ENCODE assay signal across 1 cellular context in the genomic region with DNA sequence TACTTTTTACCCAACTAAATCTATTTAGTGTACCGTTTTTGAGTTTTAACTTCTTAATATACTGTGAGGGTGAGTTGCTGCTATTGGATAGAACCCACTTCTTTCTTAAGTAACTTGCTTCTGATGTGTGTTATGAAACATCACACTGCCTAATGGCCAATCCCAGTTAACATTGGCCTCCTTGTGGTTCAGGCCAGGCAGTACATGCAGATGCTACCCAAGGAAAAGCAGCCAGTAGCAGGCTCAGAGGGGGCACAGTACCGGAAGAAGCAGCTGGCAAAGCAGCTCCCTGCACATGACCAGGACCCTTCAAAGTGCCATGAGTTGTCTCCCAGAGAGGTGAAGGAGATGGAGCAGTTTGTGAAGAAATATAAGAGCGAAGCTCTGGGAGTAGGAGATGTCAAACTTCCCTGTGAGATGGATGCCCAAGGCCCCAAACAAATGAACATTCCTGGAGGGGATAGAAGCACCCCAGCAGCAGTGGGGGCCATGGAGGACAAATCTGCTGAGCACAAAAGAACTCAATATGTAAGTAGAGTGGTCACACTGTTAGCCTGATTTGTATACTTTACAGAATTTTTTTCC.
TF ChIP-seq lines count a peak whose summit lies in the region.

No MANE protein-coding gene starts in this region.

TF ChIP-seq in H1, 55 proteins besides CTCF, POLR2A, EP300 and RAD21:
- no peak for TF ChIP-seq TCF12 (IDR thresholded peaks at IDR 0.05; ENCODE audit: low read depth, low read length)
- TF ChIP-seq FOSL1 (IDR thresholded peaks at IDR 0.05; ENCODE audit: insufficient read depth, low read depth, low read length), result no peak
- TF ChIP-seq, protein P1, sequence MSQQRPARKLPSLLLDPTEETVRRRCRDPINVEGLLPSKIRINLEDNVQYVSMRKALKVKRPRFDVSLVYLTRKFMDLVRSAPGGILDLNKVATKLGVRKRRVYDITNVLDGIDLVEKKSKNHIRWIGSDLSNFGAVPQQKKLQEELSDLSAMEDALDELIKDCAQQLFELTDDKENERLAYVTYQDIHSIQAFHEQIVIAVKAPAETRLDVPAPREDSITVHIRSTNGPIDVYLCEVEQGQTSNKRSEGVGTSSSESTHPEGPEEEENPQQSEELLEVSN (IDR thresholded peaks at IDR 0.05), result no peak
- TF ChIP-seq SP4 (IDR thresholded peaks at IDR 0.05; ENCODE audit: low read length), result no peak
- no peak for TF ChIP-seq SUZ12 (IDR thresholded peaks at IDR 0.05; ENCODE audit: low read length)
- no peak for TF ChIP-seq CBX8 (IDR thresholded peaks at IDR 0.05; ENCODE audit: borderline replicate concordance, low read depth, low read length)
- no peak for TF ChIP-seq SAP30 (IDR thresholded peaks at IDR 0.05; ENCODE audit: insufficient read depth, insufficient replicate concordance, low read length)
- no peak for TF ChIP-seq TEAD4 (IDR thresholded peaks at IDR 0.05; ENCODE audit: low read depth, low read length)
- no peak for TF ChIP-seq KDM5A (IDR thresholded peaks at IDR 0.05; ENCODE audit: low read length)
- no peak for TF ChIP-seq CHD1 (IDR thresholded peaks at IDR 0.05; ENCODE audit: low read depth, low read length)
